ENCODE assay signal across 16 cellular contexts in the genomic region with DNA sequence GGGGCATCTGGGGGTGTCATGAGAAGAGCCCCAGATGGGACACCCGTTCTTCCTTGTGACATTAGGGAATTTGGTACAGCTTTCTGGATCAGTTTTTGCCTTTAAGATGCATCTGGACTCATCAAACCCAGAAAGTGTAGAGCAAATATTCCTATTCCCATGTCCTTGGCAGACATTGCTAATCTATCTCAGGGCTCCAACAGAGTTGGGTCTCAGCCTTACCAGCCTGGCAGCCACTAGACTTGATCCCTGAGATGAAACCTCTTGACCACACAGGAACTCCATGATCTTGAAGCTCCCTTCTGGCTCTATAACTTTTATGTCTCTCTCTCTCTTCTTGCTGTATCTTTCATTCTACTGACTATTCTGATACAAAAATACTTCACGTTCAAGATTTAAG. TPM values are rescaled to one million over a fixed set of nuclear protein-coding genes. Genes with fewer than 3 reads are reported as not detected.
A peak's percentile ranks its signal among the peaks of the same experiment; 100 is the strongest.
DNase-seq lines count a peak whose midpoint lies in the region; ATAC-seq and TF ChIP-seq lines count a peak whose summit lies in the region.
"Had no signal": no experiment of that assay in that cellular context is flagged by ENCODE, and none has a peak within 500 bp of the region (broad histone marks: within the 10 kb centered on the region; RNA-seq: fewer than 3 reads in every experiment).

No MANE protein-coding gene starts in this region.

- POLR2A ChIA-PET in AG04450 (lab: Yijun Ruan, JAX), result interaction anchor here (0.6 to 3.5 kb wide), 4 partner anchors 9 to 98 kb away, joined by 3 to 29 read pairs (median 5); a partner anchor contains a TSS

- peaks cover 73 to 91% of the 10 kb centered on the region in 2 donors for H3K4me1 ChIP-seq in adrenal gland (replicated peaks in 1 of 2)
- peaks cover 47 to 99% (median 70%) of the 10 kb centered on the region in 3 donors for H3K4me1 ChIP-seq in gastroesophageal sphincter
- peaks cover 0 to 90% (median 86%) of the 10 kb centered on the region in 4 donors for H3K4me1 ChIP-seq in sigmoid colon

- H3K27ac ChIP-seq in AG04450 (ENCODE audit: low read depth, low read length) (peak overlapping the region; percentile 91), adrenal gland (peak overlapping the region; percentile 86 to 99 (median 91)), gastroesophageal sphincter (peak overlapping the region; percentile 92 to 97 (median 96)), sigmoid colon (peak overlapping the region; percentile 85 to 98 (median 94))

- TF ChIP-seq EP300 in gastroesophageal sphincter (IDR thresholded peaks at IDR 0.05) (no peak), sigmoid colon (IDR thresholded peaks at IDR 0.05) (no peak)

- no peaks in the 10 kb centered on the region for H3K27me3 ChIP-seq in AG04450 (ENCODE audit: control insufficient read depth, insufficient read depth, low read length)
- no peaks in the 10 kb centered on the region for H3K27me3 ChIP-seq in adrenal gland
- H3K27me3 ChIP-seq in gastroesophageal sphincter, result no peaks in the 10 kb centered on the region
- H3K27me3 ChIP-seq in sigmoid colon, result no peaks in the 10 kb centered on the region

- H3K4me3 Mint-ChIP-seq in activated T-helper 17 cell treated with anti-CD3 and anti-CD28 coated beads, Interleukin-2, amount 50 U/mL, for 72 hours, result no peak overlapping the region
- H3K4me3 Mint-ChIP-seq in T-helper 2 cell treated with Interferon-gamma antibody and Interleukin-4, amounts not matched to agents 5 μg/mL and 100 μg/mL, for 36 hours, result no peak overlapping the region
- H3K4me3 Mint-ChIP-seq: activated CD4-positive, alpha-beta T cell treated with anti-CD3 and anti-CD28 coated beads for 36 hours; natural killer cell had no signal

- H3K9me3 Mint-ChIP-seq in activated T-helper 17 cell treated with anti-CD3 and anti-CD28 coated beads, Interleukin-2, amount 50 U/mL, for 72 hours, result no peaks in the 10 kb centered on the region
- no peaks in the 10 kb centered on the region for H3K9me3 Mint-ChIP-seq in T-helper 2 cell treated with Interferon-gamma antibody and Interleukin-4, amounts not matched to agents 5 μg/mL and 100 μg/mL, for 36 hours
- H3K9me3 Mint-ChIP-seq: natural killer cell had no signal

- H3K36me3 Mint-ChIP-seq in activated T-helper 17 cell treated with anti-CD3 and anti-CD28 coated beads, Interleukin-2, amount 50 U/mL, for 72 hours (ENCODE audit: low read depth), result no peaks in the 10 kb centered on the region
- H3K36me3 Mint-ChIP-seq in T-helper 2 cell treated with Interferon-gamma antibody and Interleukin-4, amounts not matched to agents 5 μg/mL and 100 μg/mL, for 36 hours (ENCODE audit: low read depth), result no peaks in the 10 kb centered on the region
- H3K36me3 Mint-ChIP-seq: natural killer cell had no signal

- H3K4me1 Mint-ChIP-seq in activated T-helper 17 cell treated with anti-CD3 and anti-CD28 coated beads, Interleukin-2, amount 50 U/mL, for 72 hours, result peaks cover 5% of the 10 kb centered on the region
- peaks cover 8% of the 10 kb centered on the region for H3K4me1 Mint-ChIP-seq in T-helper 2 cell treated with Interferon-gamma antibody and Interleukin-4, amounts not matched to agents 5 μg/mL and 100 μg/mL, for 36 hours (ENCODE audit: low read depth)

- no peaks in the 10 kb centered on the region for H3K9me3 ChIP-seq in AG04450 (ENCODE audit: control insufficient read depth, insufficient read depth, low read length)
- no peaks in the 10 kb centered on the region for H3K9me3 ChIP-seq in adrenal gland (replicated peaks in 1 of 3)
- H3K9me3 ChIP-seq in gastroesophageal sphincter, result no peaks in the 10 kb centered on the region
- no peaks in the 10 kb centered on the region for H3K9me3 ChIP-seq in sigmoid colon

- no peaks in the 10 kb centered on the region for H3K27me3 Mint-ChIP-seq in activated T-helper 17 cell treated with anti-CD3 and anti-CD28 coated beads, Interleukin-2, amount 50 U/mL, for 72 hours
- H3K27me3 Mint-ChIP-seq in T-helper 2 cell treated with Interferon-gamma antibody and Interleukin-4, amounts not matched to agents 5 μg/mL and 100 μg/mL, for 36 hours (ENCODE audit: low read depth), result no peaks in the 10 kb centered on the region
- H3K27me3 Mint-ChIP-seq: activated CD4-positive, alpha-beta T cell treated with anti-CD3 and anti-CD28 coated beads for 36 hours had no signal

- H3K4me3 ChIP-seq in AG04450 (ENCODE audit: low read depth, low read length) (no peak overlapping the region), adrenal gland (no peak overlapping the region), gastroesophageal sphincter (no peak overlapping the region), sigmoid colon (no peak overlapping the region)

- ATAC-seq in gastroesophageal sphincter (no peak), GM18873 (IDR thresholded peaks at IDR 0.05; ENCODE audit: low FRiP score, unreplicated experiment) (no peak)
- no peak for ATAC-seq in activated T-helper 17 cell treated with anti-CD3 and anti-CD28 coated beads, Interleukin-2, amount 50 U/mL, for 72 hours (replicated peaks)

- no peak overlapping the region for H3K27ac Mint-ChIP-seq in activated T-helper 17 cell treated with anti-CD3 and anti-CD28 coated beads, Interleukin-2, amount 50 U/mL, for 72 hours
- H3K27ac Mint-ChIP-seq in T-helper 2 cell treated with Interferon-gamma antibody and Interleukin-4, amounts not matched to agents 5 μg/mL and 100 μg/mL, for 36 hours, result no peak overlapping the region
- H3K27ac Mint-ChIP-seq: activated CD4-positive, alpha-beta T cell treated with anti-CD3 and anti-CD28 coated beads for 36 hours; natural killer cell had no signal

- H3K36me3 ChIP-seq in adrenal gland (replicated peaks in 1 of 2) (no peaks in the 10 kb centered on the region), gastroesophageal sphincter (no peaks in the 10 kb centered on the region), sigmoid colon (no peaks in the 10 kb centered on the region)

- no peak for TF ChIP-seq CTCF in AG04450 (IDR thresholded peaks at IDR 0.05; ENCODE audit: low read depth, low read length)
- TF ChIP-seq CTCF in adrenal gland (IDR thresholded peaks at IDR 0.05), result no peak
- no peak for TF ChIP-seq CTCF in gastroesophageal sphincter (IDR thresholded peaks at IDR 0.05)
- no peak for TF ChIP-seq CTCF in sigmoid colon (IDR thresholded peaks at IDR 0.05)

- TF ChIP-seq POLR2A in adrenal gland (IDR thresholded peaks at IDR 0.05), result no peak
- TF ChIP-seq POLR2A in gastroesophageal sphincter (IDR thresholded peaks at IDR 0.05), result no peak
- TF ChIP-seq POLR2A in sigmoid colon (IDR thresholded peaks at IDR 0.05), result no peak

- WGBS in adrenal gland, 4 donors, result 23 to 35% (median 31%) methylated on average over 2 of the region's 2 CpGs
- WGBS in gastroesophageal sphincter (ENCODE audit: low coverage in 1 of 2), 2 donors, result 43 to 61% methylated on average over 2 of the region's 2 CpGs
- 84 to 87% methylated on average over 2 of the region's 2 CpGs for WGBS in sigmoid colon, 2 donors

- CTCF ChIA-PET in AG04450 (lab: Charles Lee), result interaction anchor here (1.2 to 2.2 kb wide), 2 partner anchors 12 to 93 kb away, joined by 3 to 4 read pairs; no protein-coding TSS in a partner anchor

- DNase-seq in AG04450 (ENCODE audit: low read depth, low spot score) (no peak), adrenal gland (no peak), sigmoid colon (no peak), retina (no peak)
- no peak for DNase-seq in T-helper 2 cell treated with Interferon-gamma antibody and Interleukin-4, amounts not matched to agents 5 μg/mL and 100 μg/mL, for 36 hours (ENCODE audit: low spot score)
- DNase-seq: activated effector memory CD4-positive, alpha-beta T cell treated with Interleukin-2 at 50 U/mL for 16 hours; DND-41; natural killer cell; NCI-H1092; NCI-H748 treated with DMSO at 0.1 percent for 48 hours; stimulated activated CD4-positive, alpha-beta T cell treated with anti-CD3 and anti-CD28 coated beads, Interleukin-2, amount 100 ng/mL, for 24 hours; stimulated activated naive CD4-positive, alpha-beta T cell treated with Interleukin-2 at 50 U/mL for 16 hours had no signal

- intact Hi-C loops in adrenal gland (cut with DNase I), result loop anchor here in 1 of 2 donors (5.0 kb wide), 1 partner anchor 97 kb away; a partner anchor contains a TSS
- intact Hi-C loops in sigmoid colon (cut with DNase I), result loop anchor here (1.0 to 10.0 kb wide), 4 partner anchors 35 to 315 kb away; no protein-coding TSS in a partner anchor

RNA-seq across cellular contexts. Expression of a gene that starts 35.7 kb away (rescaled TPM):
- 137 and 177 TPM in 2 replicates for polyA plus RNA-seq in AG04450 (2011; rRNA removed)
- 230 and 322 TPM in 2 replicates for polyA minus RNA-seq in AG04450 (2011; rRNA and poly(A)+ RNA removed)
- total RNA-seq in adrenal gland, result 100 to 1,000 TPM; 108 to 410 (median 254) TPM
- polyA plus RNA-seq in adrenal gland, result 100 to 1,000 TPM in 2 of 3 donors, 10 to 100 TPM in 1; 71.9 to 450 (median 103) TPM
- 100 to 1,000 TPM; 116 to 172 (median 144) TPM for total RNA-seq in gastroesophageal sphincter
- total RNA-seq in sigmoid colon, result 100 to 1,000 TPM in 1 of 4 donors, 10 to 100 TPM in 3; 80.6 to 117 (median 95.7) TPM
- polyA plus RNA-seq in sigmoid colon, result 100 to 1,000 TPM; 125 to 160 (median 132) TPM
- 10 to 100 TPM; 34.0 to 35.7 TPM for total RNA-seq in activated T-helper 17 cell treated with anti-CD3 and anti-CD28 coated beads, Interleukin-2, amount 50 U/mL, for 72 hours
